8 cellular contexts compared by ENCODE assay signal in genomic region chr10:88042162-88043100, GRCh38.
DNase-seq lines count a peak whose midpoint lies in the region; TF ChIP-seq lines count a peak whose summit lies in the region.

No MANE protein-coding gene starts in this region.

- TF ChIP-seq CTCF in nephron progenitor cell (IDR thresholded peaks at IDR 0.05) = no peak

- intact Hi-C loops in dendritic cell treated with granulocyte-macrophage colony-stimulating factor and Interleukin-4, amounts not matched to agents 40 ng/mL and 50 ng/mL, for 4 days (cut with micrococcal nuclease) = loop anchor here (10.0 kb wide), 1 partner anchor 62 kb away; no protein-coding TSS in a partner anchor

- POLR2A ChIA-PET in HEK293T (lab: Yijun Ruan, JAX) = no interaction called here

- H3K4me1 Mint-ChIP-seq in dendritic cell treated with granulocyte-macrophage colony-stimulating factor and Interleukin-4, amounts not matched to agents 40 ng/mL and 50 ng/mL, for 4 days (ENCODE audit: low read depth) = peaks cover 68% of the 10 kb centered on the region
- peaks cover 9% of the 10 kb centered on the region for H3K4me1 Mint-ChIP-seq in nephron progenitor cell

- H3K9me3 Mint-ChIP-seq in dendritic cell treated with granulocyte-macrophage colony-stimulating factor and Interleukin-4, amounts not matched to agents 40 ng/mL and 50 ng/mL, for 4 days = no peaks in the 10 kb centered on the region
- peaks cover 24% of the 10 kb centered on the region for H3K9me3 Mint-ChIP-seq in nephron progenitor cell

- H3K36me3 Mint-ChIP-seq in dendritic cell treated with granulocyte-macrophage colony-stimulating factor and Interleukin-4, amounts not matched to agents 40 ng/mL and 50 ng/mL, for 4 days (ENCODE audit: low read depth) = no peaks in the 10 kb centered on the region
- H3K36me3 Mint-ChIP-seq in nephron progenitor cell (ENCODE audit: low read depth) = no peaks in the 10 kb centered on the region

- no peaks in the 10 kb centered on the region for H3K27me3 Mint-ChIP-seq in dendritic cell treated with granulocyte-macrophage colony-stimulating factor and Interleukin-4, amounts not matched to agents 40 ng/mL and 50 ng/mL, for 4 days
- no peaks in the 10 kb centered on the region for H3K27me3 Mint-ChIP-seq in nephron progenitor cell (ENCODE audit: low read depth, poor library complexity)

- no peak overlapping the region for H3K4me3 Mint-ChIP-seq in dendritic cell treated with granulocyte-macrophage colony-stimulating factor and Interleukin-4, amounts not matched to agents 40 ng/mL and 50 ng/mL, for 4 days
- H3K4me3 Mint-ChIP-seq in nephron progenitor cell = no peak overlapping the region

- DNase-seq in Ammon's horn (ENCODE audit: low spot score) (peak; percentile 15), NCI-H187 (lab: John Stamatoyannopoulos, UW) (peak; percentile 5 to 11), nephron progenitor cell (no peak), HEK293T (ENCODE audit: extremely low spot score) (no peak), cerebellum (ENCODE audit: low spot score) (no peak), NCI-H1436 treated with DMSO at 0.1 percent for 48 hours (lab: John Stamatoyannopoulos, UW) (no peak), NCI-H2029 (lab: John Stamatoyannopoulos, UW) (no peak)

- CTCF ChIA-PET in HEK293T (lab: Yijun Ruan, JAX) = no interaction called here

- H3K27ac Mint-ChIP-seq in dendritic cell treated with granulocyte-macrophage colony-stimulating factor and Interleukin-4, amounts not matched to agents 40 ng/mL and 50 ng/mL, for 4 days = peak overlapping the region; percentile 82
- H3K27ac Mint-ChIP-seq in nephron progenitor cell = peak overlapping the region; percentile 47

TF ChIP-seq in HEK293T, 16 proteins besides CTCF, POLR2A, EP300 and RAD21:
- TF ChIP-seq SP1 (IDR thresholded peaks at IDR 0.05) (no peak), ELF4 (IDR thresholded peaks at IDR 0.05) (no peak), TARDBP (IDR thresholded peaks at IDR 0.05) (no peak), LEF1 (IDR thresholded peaks at IDR 0.05; ENCODE audit: borderline replicate concordance) (no peak), HDGF (IDR thresholded peaks at IDR 0.05; ENCODE audit: borderline replicate concordance) (no peak), FOXM1 (IDR thresholded peaks at IDR 0.05; ENCODE audit: borderline replicate concordance) (no peak), CTBP1 (IDR thresholded peaks at IDR 0.05; ENCODE audit: borderline replicate concordance) (no peak), ZNF384 (IDR thresholded peaks at IDR 0.05) (no peak), PKNOX1 (IDR thresholded peaks at IDR 0.05) (no peak), ARNT (IDR thresholded peaks at IDR 0.05) (no peak), L3MBTL2 (conservative IDR thresholded peaks at IDR 0.05) (no peak), FOXA1 (IDR thresholded peaks at IDR 0.05) (no peak), NFRKB (IDR thresholded peaks at IDR 0.05) (no peak)

Comparison
In these comparisons a context has a peak if more than half of its experiments do, and no peak if none do; other contexts are left out.
1. DNase-seq: peak in Ammon's horn (single experiment) and NCI-H187 (2 of 2); none in nephron progenitor cell (single experiment), HEK293T (single experiment), cerebellum (single experiment), NCI-H1436 treated with DMSO at 0.1 percent for 48 hours (single experiment) and NCI-H2029 (single experiment).